In the genomic region with DNA sequence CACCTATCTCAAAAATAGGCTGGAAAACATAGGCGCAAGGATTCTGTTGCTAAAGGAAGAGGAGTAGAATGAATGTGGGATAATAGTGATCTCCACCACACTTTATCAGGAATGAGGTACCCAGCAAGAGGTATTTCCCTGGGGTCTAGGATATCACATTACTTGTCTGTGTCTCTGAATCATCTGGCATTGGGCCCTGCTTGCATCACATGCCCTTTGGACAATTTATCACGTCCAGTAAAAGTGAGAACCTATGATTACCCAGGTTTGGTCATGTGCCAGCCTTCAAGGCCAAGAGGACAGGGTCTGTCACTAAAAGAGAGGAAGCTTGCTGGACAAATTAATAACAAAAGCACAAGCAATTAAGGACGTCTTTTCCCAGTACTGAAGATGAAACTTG, we compare ENCODE assay signal across 11 cellular contexts. TPM values are rescaled to one million over a fixed set of nuclear protein-coding genes. Genes with fewer than 3 reads are reported as not detected.
A peak's percentile ranks its signal among the peaks of the same experiment; 100 is the strongest.
DNase-seq lines count a peak whose midpoint lies in the region; ATAC-seq and TF ChIP-seq lines count a peak whose summit lies in the region.
"Had no signal": no experiment of that assay in that cellular context is flagged by ENCODE, and none has a peak within 500 bp of the region (broad histone marks: within the 10 kb centered on the region; RNA-seq: fewer than 3 reads in every experiment).

No MANE protein-coding gene starts in this region.

- intact Hi-C loops in right lobe of liver (cut with DNase I) (no loop called here), ascending aorta (cut with DNase I) (loop anchor here (10.0 kb wide), 1 partner anchor 210 kb away; no protein-coding TSS in a partner anchor)

- no peaks in the 10 kb centered on the region for H3K79me2 ChIP-seq in H9 (ENCODE audit: insufficient read depth, low read length)

- no peak overlapping the region for H2AK5ac ChIP-seq in H9 (ENCODE audit: insufficient read length, low read length)

- H4K91ac ChIP-seq in H9 (ENCODE audit: insufficient read length, low read depth, low read length), result no peak overlapping the region

- H3K4me1 Mint-ChIP-seq in H9, result peaks cover 38 to 41% of the 10 kb centered on the region in 2 experiments

- H3K27ac Mint-ChIP-seq in H9, result peak overlapping the region in 2 of 3 experiments; percentile 0 to 2; a peak in 3 of 7 replicates
- H3K27ac Mint-ChIP-seq: CD4-positive, CD25-positive, alpha-beta regulatory T cell had no signal

- peaks cover 0 to 3% (median 2%) of the 10 kb centered on the region in 3 experiments; a peak in 2 of 7 replicates for H3K36me3 Mint-ChIP-seq in H9 (ENCODE audit: insufficient read depth in 1 of 3, low read depth in 3 of 3)
- H3K36me3 Mint-ChIP-seq: brain; CD4-positive, CD25-positive, alpha-beta regulatory T cell had no signal

- H3K36me3 ChIP-seq in right lobe of liver (no peaks in the 10 kb centered on the region), ascending aorta (no peaks in the 10 kb centered on the region)

- H2BK20ac ChIP-seq in H9 (ENCODE audit: low read depth, low read length, poor library complexity, severe bottlenecking), result no peak overlapping the region

- H3K79me1 ChIP-seq in H9 (ENCODE audit: insufficient read depth, low read depth, low read length, poor library complexity, severe bottlenecking), result no peaks in the 10 kb centered on the region

- H3K4me3 ChIP-seq in cardiac fibroblast (replicated peaks in 1 of 2; ENCODE audit: low read depth in 2 of 2, low read length in 2 of 2) (no peak overlapping the region), right lobe of liver (no peak overlapping the region), ascending aorta (no peak overlapping the region)

- TF ChIP-seq CTCF in H9 (conservative IDR thresholded peaks at IDR 0.05), result no peak
- no peak for TF ChIP-seq CTCF in cardiac fibroblast (IDR thresholded peaks at IDR 0.05; ENCODE audit: low read depth, low read length)
- no peak for TF ChIP-seq CTCF in right lobe of liver (IDR thresholded peaks at IDR 0.05)
- TF ChIP-seq CTCF in ascending aorta (IDR thresholded peaks at IDR 0.05), result no peak

- H4K20me1 ChIP-seq in H9 (ENCODE audit: control insufficient read depth, insufficient read depth, insufficient read length), result no peaks in the 10 kb centered on the region

- H3K18ac ChIP-seq in H9 (ENCODE audit: insufficient read length, low read depth, low read length), result no peak overlapping the region

- H4K5ac ChIP-seq in H9 (ENCODE audit: insufficient read length, low read depth, low read length), result no peak overlapping the region

- no peak overlapping the region for H2BK12ac ChIP-seq in H9 (ENCODE audit: insufficient read length, low read depth, low read length)

- no peak overlapping the region for H3K27ac ChIP-seq in H9 (ENCODE audit: insufficient read length, low read depth, low read length)
- peak overlapping the region in 1 of 3 donors; percentile 40 for H3K27ac ChIP-seq in right lobe of liver
- H3K27ac ChIP-seq in ascending aorta, result no peak overlapping the region

- no peaks in the 10 kb centered on the region for H3K27me3 ChIP-seq in H9 (ENCODE audit: insufficient read depth, low read length)
- H3K27me3 ChIP-seq in right lobe of liver, result no peaks in the 10 kb centered on the region
- H3K27me3 ChIP-seq in ascending aorta, result no peaks in the 10 kb centered on the region

- H3K9me3 Mint-ChIP-seq in H9, result peaks cover 4 to 5% of the 10 kb centered on the region in 2 experiments; a peak in 4 of 5 replicates
- H3K9me3 Mint-ChIP-seq: CD4-positive, CD25-positive, alpha-beta regulatory T cell had no signal

- H3K9me3 ChIP-seq in H9 (ENCODE audit: control insufficient read depth, low read depth, low read length) (no peaks in the 10 kb centered on the region), right lobe of liver (no peaks in the 10 kb centered on the region), ascending aorta (no peaks in the 10 kb centered on the region)

- DNase-seq in H9, result no peak
- DNase-seq in NCI-H2227 treated with DMSO at 0.1 percent for 48 hours (lab: John Stamatoyannopoulos, UW), result peak; percentile 34
- peak; percentile 28 to 47 for DNase-seq in cardiac fibroblast (ENCODE audit: low read depth in 2 of 2)
- peak; percentile 79 to 89 (median 84) for DNase-seq in right lobe of liver
- no peak for DNase-seq in mesenteric fat pad (ENCODE audit: low spot score)
- no peak for DNase-seq in ascending aorta (ENCODE audit: low spot score in 2 of 2)
- DNase-seq: CD4-positive, CD25-positive, alpha-beta regulatory T cell; T-helper 2 cell had no signal

- H3K4me3 Mint-ChIP-seq in H9, result no peak overlapping the region
- H3K4me3 Mint-ChIP-seq: brain; CD4-positive, CD25-positive, alpha-beta regulatory T cell had no signal

- H3K23ac ChIP-seq in H9 (ENCODE audit: insufficient read length, low read depth, low read length), result no peak overlapping the region

- no peak overlapping the region for H3K14ac ChIP-seq in H9 (ENCODE audit: insufficient read depth, low read length)

- ATAC-seq in right lobe of liver (peak; percentile 85 to 93 (median 88)), HG02852 (IDR thresholded peaks at IDR 0.05; ENCODE audit: unreplicated experiment) (no peak), GM21528 (IDR thresholded peaks at IDR 0.05; ENCODE audit: low FRiP score, unreplicated experiment) (no peak)

- no peak overlapping the region for H4K8ac ChIP-seq in H9 (replicated peaks; ENCODE audit: insufficient read length, low read depth, low read length)

- H3K9ac ChIP-seq in H9 (ENCODE audit: extremely low read depth, insufficient read length, low read length), result no peak overlapping the region

- no peak overlapping the region for H3K4ac ChIP-seq in H9 (ENCODE audit: low read depth, low read length)

- TF ChIP-seq POLR2A in right lobe of liver (IDR thresholded peaks at IDR 0.05), result no peak

- H3K4me2 ChIP-seq in H9 (ENCODE audit: insufficient read depth, insufficient read length, low read length), result no peak overlapping the region

- H3K56ac ChIP-seq in H9 (ENCODE audit: insufficient read length, low read depth, low read length), result no peak overlapping the region

- no peaks in the 10 kb centered on the region for H3K27me3 Mint-ChIP-seq in H9 (ENCODE audit: low read depth)

- WGBS in H9 (ENCODE audit: extremely low coverage, insufficient read length, low lambda C conversion rate), result no CpG with 5 or more reads among the region's 3 CpGs
- WGBS in right lobe of liver (ENCODE audit: insufficient coverage, low coverage, low lambda C conversion rate, missing lambda C conversion rate), result 31% methylated on average over 3 of the region's 3 CpGs

- no peaks in the 10 kb centered on the region for H3K23me2 ChIP-seq in H9 (ENCODE audit: insufficient read length, low read depth, low read length, poor library complexity, severe bottlenecking)

- no peak overlapping the region for H2BK5ac ChIP-seq in H9 (ENCODE audit: insufficient read length, low read length)

- H3K4me1 ChIP-seq in H9 (ENCODE audit: insufficient read depth, low read length) (peaks cover 9% of the 10 kb centered on the region; the same call in 1 of the 2 replicates), right lobe of liver (peaks cover 0 to 6% (median 0%) of the 10 kb centered on the region in 4 donors), ascending aorta (no peaks in the 10 kb centered on the region)

- H2AFZ ChIP-seq in H9 (ENCODE audit: low read length), result no peak overlapping the region

- no peak overlapping the region for H2BK120ac ChIP-seq in H9 (ENCODE audit: low read depth, low read length, poor library complexity, severe bottlenecking)

- no peak overlapping the region for H3T11ph ChIP-seq in H9 (ENCODE audit: low read length)

- H2BK15ac ChIP-seq in H9 (ENCODE audit: low read depth, low read length), result no peak overlapping the region

RNA-seq across cellular contexts. Expression of gene TRAPPC8, which starts 11.4 kb away (rescaled TPM):
- 40.4 and 43.0 TPM in 2 replicates for total RNA-seq in H9 (2021)
- total RNA-seq in right lobe of liver, result 10 to 100 TPM; 25.7 to 37.3 (median 29.5) TPM
- 38.7 TPM for total RNA-seq in mesenteric fat pad
- total RNA-seq in ascending aorta, result 6.8 TPM

Comparison
In these comparisons a context has a peak if more than half of its experiments do, and no peak if none do; other contexts are left out.
1. DNase-seq: peak in NCI-H2227 treated with DMSO at 0.1 percent for 48 hours (single experiment), cardiac fibroblast (2 of 2) and right lobe of liver (3 of 3); none in H9 (single experiment), mesenteric fat pad (single experiment) and ascending aorta (0 of 2).
2. ATAC-seq: peak in right lobe of liver (4 of 4); none in HG02852 (single experiment) and GM21528 (single experiment).